Comparison of ENCODE assay signal across 26 cellular contexts in genomic region chr15:45536951-45537350, GRCh38.
"Had no signal": no experiment of that assay in that cellular context is flagged by ENCODE, and none has a peak within 500 bp of the region (broad histone marks: within the 10 kb centered on the region; RNA-seq: fewer than 3 reads in every experiment).

No MANE protein-coding gene starts in this region.

- FAIRE-seq: islet of Langerhans, kidney, small intestine had no signal

- DNase-seq: hypothalamus; immature natural killer cell; kidney; left colon; left lung; lower lobe of right lung; mammary epithelial cell; mesenchymal stem cell; naive B cell; natural killer cell; ovary; retina; right cardiac atrium; small intestine; spleen; stimulated activated CD4-positive, alpha-beta T cell treated with anti-CD3 and anti-CD28 coated beads, Interleukin-4, amount 100 ng/mL, for 24 hours; stimulated activated naive CD4-positive, alpha-beta T cell treated with Interleukin-2 at 50 U/mL for 16 hours; stimulated activated naive CD8-positive, alpha-beta T cell treated with anti-CD3 and anti-CD28 coated beads, Interleukin-15, amount 100 ng/mL, for 72 hours; substantia nigra; uterus had no signal

- H3K4me3 Mint-ChIP-seq: immature natural killer cell; naive B cell; natural killer cell; stimulated activated effector memory CD8-positive, alpha-beta T cell treated with anti-CD3 and anti-CD28 coated beads, Interleukin-12 subunit alpha, Interleukin-12 subunit beta, amount 100 ng/mL, for 72 hours; stimulated activated naive CD8-positive, alpha-beta T cell treated with anti-CD3 and anti-CD28 coated beads, Interleukin-15, amount 100 ng/mL, for 72 hours; type B pancreatic cell had no signal

- ATAC-seq: left colon; left lung; lower lobe of right lung; natural killer cell; right cardiac atrium; sciatic nerve; stimulated activated effector memory CD8-positive, alpha-beta T cell treated with anti-CD3 and anti-CD28 coated beads, Interleukin-12 subunit alpha, Interleukin-12 subunit beta, amount 100 ng/mL, for 72 hours; stimulated activated naive CD8-positive, alpha-beta T cell treated with anti-CD3 and anti-CD28 coated beads, Interleukin-15, amount 100 ng/mL, for 72 hours had no signal

- H3K36me3 ChIP-seq: left lung, lower lobe of right lung, ovary, prostate gland, spleen, tibial nerve, uterus had no signal

- H3K36me3 Mint-ChIP-seq: immature natural killer cell; naive B cell; natural killer cell; stimulated activated effector memory CD8-positive, alpha-beta T cell treated with anti-CD3 and anti-CD28 coated beads, Interleukin-12 subunit alpha, Interleukin-12 subunit beta, amount 100 ng/mL, for 72 hours; type B pancreatic cell had no signal

- H3K27me3 Mint-ChIP-seq: stimulated activated naive CD8-positive, alpha-beta T cell treated with anti-CD3 and anti-CD28 coated beads, Interleukin-15, amount 100 ng/mL, for 72 hours; type B pancreatic cell had no signal

- H3K4me3 ChIP-seq: left lung, lower lobe of right lung, ovary, prostate gland, spleen, tibial nerve, uterus had no signal

- H3K9me3 Mint-ChIP-seq: immature natural killer cell; naive B cell; natural killer cell; stimulated activated effector memory CD8-positive, alpha-beta T cell treated with anti-CD3 and anti-CD28 coated beads, Interleukin-12 subunit alpha, Interleukin-12 subunit beta, amount 100 ng/mL, for 72 hours; stimulated activated naive CD8-positive, alpha-beta T cell treated with anti-CD3 and anti-CD28 coated beads, Interleukin-15, amount 100 ng/mL, for 72 hours; type B pancreatic cell had no signal

- H3K27ac Mint-ChIP-seq: immature natural killer cell; natural killer cell; stimulated activated effector memory CD8-positive, alpha-beta T cell treated with anti-CD3 and anti-CD28 coated beads, Interleukin-12 subunit alpha, Interleukin-12 subunit beta, amount 100 ng/mL, for 72 hours; stimulated activated naive CD8-positive, alpha-beta T cell treated with anti-CD3 and anti-CD28 coated beads, Interleukin-15, amount 100 ng/mL, for 72 hours; type B pancreatic cell had no signal

- H3K27ac ChIP-seq: left lung, lower lobe of right lung, ovary, prostate gland, spleen, tibial nerve, uterus had no signal

- H3K4me1 ChIP-seq: left lung, lower lobe of right lung, prostate gland, spleen, uterus had no signal

- H3K4me1 Mint-ChIP-seq: immature natural killer cell; naive B cell; natural killer cell; stimulated activated effector memory CD8-positive, alpha-beta T cell treated with anti-CD3 and anti-CD28 coated beads, Interleukin-12 subunit alpha, Interleukin-12 subunit beta, amount 100 ng/mL, for 72 hours; stimulated activated naive CD8-positive, alpha-beta T cell treated with anti-CD3 and anti-CD28 coated beads, Interleukin-15, amount 100 ng/mL, for 72 hours had no signal

- H3K9me3 ChIP-seq: left lung, lower lobe of right lung, ovary, prostate gland, spleen, tibial nerve, uterus had no signal

- H3K27me3 ChIP-seq: left lung, ovary, spleen, tibial nerve, uterus had no signal
